Comparison of ENCODE assay signal across 1 cellular context in the genomic region with DNA sequence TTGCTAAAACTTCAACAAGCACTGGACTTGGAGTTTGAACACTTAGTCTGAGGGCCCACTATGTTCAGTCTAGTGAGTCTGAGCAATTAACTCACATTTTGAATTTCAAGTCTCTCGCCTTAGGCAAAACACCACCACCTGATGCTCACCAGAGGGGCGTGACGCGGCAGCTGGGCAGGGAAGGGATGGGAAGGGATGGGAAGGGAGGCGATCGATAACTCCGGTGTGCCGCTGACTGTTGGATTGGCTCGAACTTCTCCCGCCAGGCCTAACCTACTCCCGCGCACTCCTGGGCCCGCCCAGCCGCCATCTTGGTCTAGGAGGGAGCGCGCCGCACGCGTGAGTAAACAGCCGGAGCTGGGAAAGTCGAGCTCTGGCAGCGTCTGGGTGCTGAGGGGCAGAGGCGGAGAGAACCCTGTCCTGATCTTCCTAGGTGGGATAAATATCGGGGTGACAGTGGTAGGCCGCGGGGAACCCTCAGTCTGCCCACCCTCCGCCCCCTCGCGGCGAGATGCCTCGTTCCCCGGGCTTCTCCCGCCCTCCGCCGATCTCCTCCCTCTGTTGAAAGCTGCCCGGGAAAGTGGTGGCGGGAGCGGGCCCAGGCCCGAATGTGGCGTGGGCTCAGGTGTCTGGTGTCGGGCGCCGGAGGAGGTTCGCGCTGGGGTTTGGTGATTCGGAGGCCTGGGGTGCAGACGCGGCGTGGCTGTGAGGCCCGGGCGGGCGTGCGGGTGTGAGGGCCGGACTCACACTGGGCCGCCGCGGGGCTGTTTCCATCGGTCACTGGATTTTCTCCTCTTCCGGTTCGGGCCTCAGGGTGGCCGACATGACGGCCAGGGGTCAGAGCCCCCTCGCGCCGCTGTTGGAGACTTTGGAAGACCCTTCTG.
TF ChIP-seq lines count a peak whose summit lies in the region.

Gene RIF1, plus strand, starts transcription at position 302 of the 884 bp plus-strand sequence. Its CDS starts 522 bp downstream, at position 824.

TF ChIP-seq in HEK293, 187 proteins besides CTCF, POLR2A, EP300 and RAD21 (continued from another document and continues in another):
- TF ChIP-seq, protein P1, sequence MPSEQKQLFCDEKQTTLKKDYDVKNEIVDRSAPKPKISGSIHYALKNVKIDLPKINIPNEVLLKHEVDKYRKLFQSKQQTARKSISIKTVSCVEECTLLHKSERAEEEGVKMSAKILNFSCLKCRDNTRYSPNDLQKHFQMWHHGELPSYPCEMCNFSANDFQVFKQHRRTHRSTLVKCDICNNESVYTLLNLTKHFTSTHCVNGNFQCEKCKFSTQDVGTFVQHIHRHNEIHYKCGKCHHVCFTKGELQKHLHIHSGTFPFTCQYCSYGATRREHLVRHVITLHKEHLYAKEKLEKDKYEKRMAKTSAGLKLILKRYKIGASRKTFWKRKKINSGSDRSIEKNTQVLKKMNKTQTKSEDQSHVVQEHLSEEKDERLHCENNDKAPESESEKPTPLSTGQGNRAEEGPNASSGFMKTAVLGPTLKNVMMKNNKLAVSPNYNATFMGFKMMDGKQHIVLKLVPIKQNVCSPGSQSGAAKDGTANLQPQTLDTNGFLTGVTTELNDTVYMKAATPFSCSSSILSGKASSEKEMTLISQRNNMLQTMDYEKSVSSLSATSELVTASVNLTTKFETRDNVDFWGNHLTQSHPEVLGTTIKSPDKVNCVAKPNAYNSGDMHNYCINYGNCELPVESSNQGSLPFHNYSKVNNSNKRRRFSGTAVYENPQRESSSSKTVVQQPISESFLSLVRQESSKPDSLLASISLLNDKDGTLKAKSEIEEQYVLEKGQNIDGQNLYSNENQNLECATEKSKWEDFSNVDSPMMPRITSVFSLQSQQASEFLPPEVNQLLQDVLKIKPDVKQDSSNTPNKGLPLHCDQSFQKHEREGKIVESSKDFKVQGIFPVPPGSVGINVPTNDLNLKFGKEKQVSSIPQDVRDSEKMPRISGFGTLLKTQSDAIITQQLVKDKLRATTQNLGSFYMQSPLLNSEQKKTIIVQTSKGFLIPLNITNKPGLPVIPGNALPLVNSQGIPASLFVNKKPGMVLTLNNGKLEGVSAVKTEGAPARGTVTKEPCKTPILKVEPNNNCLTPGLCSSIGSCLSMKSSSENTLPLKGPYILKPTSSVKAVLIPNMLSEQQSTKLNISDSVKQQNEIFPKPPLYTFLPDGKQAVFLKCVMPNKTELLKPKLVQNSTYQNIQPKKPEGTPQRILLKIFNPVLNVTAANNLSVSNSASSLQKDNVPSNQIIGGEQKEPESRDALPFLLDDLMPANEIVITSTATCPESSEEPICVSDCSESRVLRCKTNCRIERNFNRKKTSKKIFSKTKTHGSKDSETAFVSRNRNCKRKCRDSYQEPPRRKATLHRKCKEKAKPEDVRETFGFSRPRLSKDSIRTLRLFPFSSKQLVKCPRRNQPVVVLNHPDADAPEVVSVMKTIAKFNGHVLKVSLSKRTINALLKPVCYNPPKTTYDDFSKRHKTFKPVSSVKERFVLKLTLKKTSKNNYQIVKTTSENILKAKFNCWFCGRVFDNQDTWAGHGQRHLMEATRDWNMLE (tag by site-specific recombination; conservative IDR thresholded peaks at IDR 0.05; ENCODE audit: low read depth) = peak; percentile 47; the same call in 1 of the 2 replicates
- TF ChIP-seq HOXD13 (CRISPR knock-in tag; IDR thresholded peaks at IDR 0.05; ENCODE audit: borderline replicate concordance) (0 out of 2 replicates have a peak, but pooled peaks have one; percentile 37), ZNF341 (tag by site-specific recombination; IDR thresholded peaks at IDR 0.05; ENCODE audit: low read depth) (peak; percentile 94), ZNF560 (tag by site-specific recombination; IDR thresholded peaks at IDR 0.05; ENCODE audit: borderline replicate concordance) (no peak), ZBTB49 (tag by site-specific recombination; IDR thresholded peaks at IDR 0.05; ENCODE audit: low read depth) (no peak), ZNF558 (tag by site-specific recombination; IDR thresholded peaks at IDR 0.05) (peak; percentile 18; the same call in 1 of the 2 replicates), ZNF629 (tag by site-specific recombination; IDR thresholded peaks at IDR 0.05) (0 out of 2 replicates have a peak, but pooled peaks have one; percentile 72), ZNF707 (tag by site-specific recombination; IDR thresholded peaks at IDR 0.05) (no peak), ZNF610 (tag by site-specific recombination; IDR thresholded peaks at IDR 0.05; ENCODE audit: borderline replicate concordance) (no peak), ZNF529 (tag by site-specific recombination; IDR thresholded peaks at IDR 0.05; ENCODE audit: insufficient replicate concordance) (no peak), ZNF18 (tag by site-specific recombination; IDR thresholded peaks at IDR 0.05) (peak; percentile 50; the same call in 1 of the 2 replicates), ZNF544 (tag by site-specific recombination; IDR thresholded peaks at IDR 0.05) (no peak), ZNF510 (tag by site-specific recombination; IDR thresholded peaks at IDR 0.05; ENCODE audit: insufficient replicate concordance) (no peak), ZNF266 (tag by site-specific recombination; IDR thresholded peaks at IDR 0.05; ENCODE audit: low read depth) (no peak), FEZF1 (tag by site-specific recombination; IDR thresholded peaks at IDR 0.05) (no peak), MEIS1 (CRISPR knock-in tag; IDR thresholded peaks at IDR 0.05; ENCODE audit: borderline replicate concordance) (no peak), ZFP69B (tag by site-specific recombination; IDR thresholded peaks at IDR 0.05) (peak; percentile 81), ZNF174 (tag by site-specific recombination; IDR thresholded peaks at IDR 0.05) (no peak), ZNF791 (tag by site-specific recombination; IDR thresholded peaks at IDR 0.05) (no peak), ZFP41 (tag by site-specific recombination; IDR thresholded peaks at IDR 0.05; ENCODE audit: borderline replicate concordance) (no peak), ZNF701 (tag by site-specific recombination; IDR thresholded peaks at IDR 0.05) (no peak), KLF7 (tag by site-specific recombination; IDR thresholded peaks at IDR 0.05; ENCODE audit: borderline replicate concordance) (peak; percentile 91), REPIN1 (tag by site-specific recombination; IDR thresholded peaks at IDR 0.05; ENCODE audit: low read depth) (no peak), ZFP3 (tag by site-specific recombination; IDR thresholded peaks at IDR 0.05; ENCODE audit: low read depth) (no peak), ZNF677 (tag by site-specific recombination; IDR thresholded peaks at IDR 0.05) (no peak)
- TF ChIP-seq, protein P2, sequence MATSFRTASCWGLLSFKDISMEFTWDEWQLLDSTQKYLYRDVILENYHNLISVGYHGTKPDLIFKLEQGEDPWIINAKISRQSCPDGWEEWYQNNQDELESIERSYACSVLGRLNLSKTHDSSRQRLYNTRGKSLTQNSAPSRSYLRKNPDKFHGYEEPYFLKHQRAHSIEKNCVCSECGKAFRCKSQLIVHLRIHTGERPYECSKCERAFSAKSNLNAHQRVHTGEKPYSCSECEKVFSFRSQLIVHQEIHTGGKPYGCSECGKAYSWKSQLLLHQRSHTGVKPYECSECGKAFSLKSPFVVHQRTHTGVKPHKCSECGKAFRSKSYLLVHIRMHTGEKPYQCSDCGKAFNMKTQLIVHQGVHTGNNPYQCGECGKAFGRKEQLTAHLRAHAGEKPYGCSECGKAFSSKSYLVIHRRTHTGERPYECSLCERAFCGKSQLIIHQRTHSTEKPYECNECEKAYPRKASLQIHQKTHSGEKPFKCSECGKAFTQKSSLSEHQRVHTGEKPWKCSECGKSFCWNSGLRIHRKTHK (tag by site-specific recombination; IDR thresholded peaks at IDR 0.05) = no peak
- TF ChIP-seq, protein P3, sequence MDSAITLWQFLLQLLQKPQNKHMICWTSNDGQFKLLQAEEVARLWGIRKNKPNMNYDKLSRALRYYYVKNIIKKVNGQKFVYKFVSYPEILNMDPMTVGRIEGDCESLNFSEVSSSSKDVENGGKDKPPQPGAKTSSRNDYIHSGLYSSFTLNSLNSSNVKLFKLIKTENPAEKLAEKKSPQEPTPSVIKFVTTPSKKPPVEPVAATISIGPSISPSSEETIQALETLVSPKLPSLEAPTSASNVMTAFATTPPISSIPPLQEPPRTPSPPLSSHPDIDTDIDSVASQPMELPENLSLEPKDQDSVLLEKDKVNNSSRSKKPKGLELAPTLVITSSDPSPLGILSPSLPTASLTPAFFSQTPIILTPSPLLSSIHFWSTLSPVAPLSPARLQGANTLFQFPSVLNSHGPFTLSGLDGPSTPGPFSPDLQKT (IDR thresholded peaks at IDR 0.05; ENCODE audit: borderline replicate concordance, low read depth, low read length) = no peak
- TF ChIP-seq, protein P4, sequence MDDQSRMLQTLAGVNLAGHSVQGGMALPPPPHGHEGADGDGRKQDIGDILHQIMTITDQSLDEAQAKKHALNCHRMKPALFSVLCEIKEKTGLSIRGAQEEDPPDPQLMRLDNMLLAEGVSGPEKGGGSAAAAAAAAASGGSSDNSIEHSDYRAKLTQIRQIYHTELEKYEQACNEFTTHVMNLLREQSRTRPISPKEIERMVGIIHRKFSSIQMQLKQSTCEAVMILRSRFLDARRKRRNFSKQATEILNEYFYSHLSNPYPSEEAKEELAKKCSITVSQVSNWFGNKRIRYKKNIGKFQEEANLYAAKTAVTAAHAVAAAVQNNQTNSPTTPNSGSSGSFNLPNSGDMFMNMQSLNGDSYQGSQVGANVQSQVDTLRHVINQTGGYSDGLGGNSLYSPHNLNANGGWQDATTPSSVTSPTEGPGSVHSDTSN (CRISPR knock-in tag; IDR thresholded peaks at IDR 0.05) = peak; percentile 91; the same call in 1 of the 2 replicates
- TF ChIP-seq, protein P5, sequence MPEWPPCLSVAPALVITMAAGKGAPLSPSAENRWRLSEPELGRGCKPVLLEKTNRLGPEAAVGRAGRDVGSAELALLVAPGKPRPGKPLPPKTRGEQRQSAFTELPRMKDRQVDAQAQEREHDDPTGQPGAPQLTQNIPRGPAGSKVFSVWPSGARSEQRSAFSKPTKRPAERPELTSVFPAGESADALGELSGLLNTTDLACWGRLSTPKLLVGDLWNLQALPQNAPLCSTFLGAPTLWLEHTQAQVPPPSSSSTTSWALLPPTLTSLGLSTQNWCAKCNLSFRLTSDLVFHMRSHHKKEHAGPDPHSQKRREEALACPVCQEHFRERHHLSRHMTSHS (tag by site-specific recombination; IDR thresholded peaks at IDR 0.05) = no peak
- TF ChIP-seq, protein P6, sequence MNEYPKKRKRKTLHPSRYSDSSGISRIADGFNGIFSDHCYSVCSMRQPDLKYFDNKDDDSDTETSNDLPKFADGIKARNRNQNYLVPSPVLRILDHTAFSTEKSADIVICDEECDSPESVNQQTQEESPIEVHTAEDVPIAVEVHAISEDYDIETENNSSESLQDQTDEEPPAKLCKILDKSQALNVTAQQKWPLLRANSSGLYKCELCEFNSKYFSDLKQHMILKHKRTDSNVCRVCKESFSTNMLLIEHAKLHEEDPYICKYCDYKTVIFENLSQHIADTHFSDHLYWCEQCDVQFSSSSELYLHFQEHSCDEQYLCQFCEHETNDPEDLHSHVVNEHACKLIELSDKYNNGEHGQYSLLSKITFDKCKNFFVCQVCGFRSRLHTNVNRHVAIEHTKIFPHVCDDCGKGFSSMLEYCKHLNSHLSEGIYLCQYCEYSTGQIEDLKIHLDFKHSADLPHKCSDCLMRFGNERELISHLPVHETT (tag by site-specific recombination; IDR thresholded peaks at IDR 0.05) = peak; percentile 86
- TF ChIP-seq, protein P7, sequence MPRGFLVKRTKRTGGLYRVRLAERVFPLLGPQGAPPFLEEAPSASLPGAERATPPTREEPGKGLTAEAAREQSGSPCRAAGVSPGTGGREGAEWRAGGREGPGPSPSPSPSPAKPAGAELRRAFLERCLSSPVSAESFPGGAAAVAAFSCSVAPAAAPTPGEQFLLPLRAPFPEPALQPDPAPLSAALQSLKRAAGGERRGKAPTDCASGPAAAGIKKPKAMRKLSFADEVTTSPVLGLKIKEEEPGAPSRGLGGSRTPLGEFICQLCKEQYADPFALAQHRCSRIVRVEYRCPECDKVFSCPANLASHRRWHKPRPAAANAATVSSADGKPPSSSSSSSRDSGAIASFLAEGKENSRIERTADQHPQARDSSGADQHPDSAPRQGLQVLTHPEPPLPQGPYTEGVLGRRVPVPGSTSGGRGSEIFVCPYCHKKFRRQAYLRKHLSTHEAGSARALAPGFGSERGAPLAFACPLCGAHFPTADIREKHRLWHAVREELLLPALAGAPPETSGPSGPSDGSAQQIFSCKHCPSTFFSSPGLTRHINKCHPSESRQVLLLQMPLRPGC (tag by site-specific recombination; IDR thresholded peaks at IDR 0.05) = peak; percentile 50; the same call in 1 of the 2 replicates
- TF ChIP-seq, protein P8, sequence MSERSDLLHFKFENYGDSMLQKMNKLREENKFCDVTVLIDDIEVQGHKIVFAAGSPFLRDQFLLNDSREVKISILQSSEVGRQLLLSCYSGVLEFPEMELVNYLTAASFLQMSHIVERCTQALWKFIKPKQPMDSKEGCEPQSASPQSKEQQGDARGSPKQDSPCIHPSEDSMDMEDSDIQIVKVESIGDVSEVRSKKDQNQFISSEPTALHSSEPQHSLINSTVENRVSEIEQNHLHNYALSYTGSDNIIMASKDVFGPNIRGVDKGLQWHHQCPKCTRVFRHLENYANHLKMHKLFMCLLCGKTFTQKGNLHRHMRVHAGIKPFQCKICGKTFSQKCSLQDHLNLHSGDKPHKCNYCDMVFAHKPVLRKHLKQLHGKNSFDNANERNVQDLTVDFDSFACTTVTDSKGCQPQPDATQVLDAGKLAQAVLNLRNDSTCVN (tag by site-specific recombination; optimal IDR thresholded peaks at IDR 0.05) = peak; percentile 92
